In genomic region chr17:55635253-55635766, GRCh38 we compare ENCODE assay signal across 10 cellular contexts.
DNase-seq lines count a peak whose midpoint lies in the region; ATAC-seq and TF ChIP-seq lines count a peak whose summit lies in the region.
"Had no signal": no experiment of that assay in that cellular context is flagged by ENCODE, and none has a peak within 500 bp of the region (broad histone marks: within the 10 kb centered on the region; RNA-seq: fewer than 3 reads in every experiment).

No MANE protein-coding gene starts in this region.

- TF ChIP-seq CTCF in LNCaP clone FGC (IDR thresholded peaks at IDR 0.05; ENCODE audit: control insufficient read depth, extremely low read depth, insufficient read depth), result no peak

- H3K4me1 ChIP-seq in right cardiac atrium (ENCODE audit: control insufficient read depth, insufficient read depth, low read length) (peaks cover 5% of the 10 kb centered on the region), skeletal muscle tissue (ENCODE audit: control insufficient read depth in 3 of 3, insufficient read depth in 3 of 3, low read length in 3 of 3) (peaks cover 0 to 3% (median 0%) of the 10 kb centered on the region in 3 donors)

- H3K36me3 ChIP-seq in skeletal muscle tissue (ENCODE audit: control insufficient read depth in 3 of 3, insufficient read depth in 3 of 3, low read length in 3 of 3), result no peaks in the 10 kb centered on the region

- WGBS in right cardiac atrium, result 20% methylated on average over 3 of the region's 3 CpGs

- H3K27me3 ChIP-seq in right cardiac atrium (ENCODE audit: control insufficient read depth, insufficient read depth) (no peaks in the 10 kb centered on the region), skeletal muscle tissue (ENCODE audit: control insufficient read depth in 3 of 3, insufficient read depth in 3 of 3, low read length in 3 of 3) (no peaks in the 10 kb centered on the region)

- DNase-seq in LNCaP clone FGC (ENCODE audit: low read depth) (peak; percentile 49), right cardiac atrium (peak in 2 of 3 donors; percentile 20 to 41), SIG-M5 treated with dmso at 0.1 percent for 504 hours (lab: John Stamatoyannopoulos, UW; ENCODE audit: unreplicated experiment) (no peak)
- DNase-seq: NCI-H1436 treated with DMSO at 0.1 percent for 48 hours had no signal

- H3K9ac ChIP-seq in skeletal muscle tissue (ENCODE audit: low read depth in 1 of 3, low read length in 3 of 3), result peak overlapping the region in 1 of 3 donors; percentile 4

- ATAC-seq in right cardiac atrium (peak; percentile 71 to 95), HG03439 (IDR thresholded peaks at IDR 0.05; ENCODE audit: unreplicated experiment) (no peak), HG03135 (IDR thresholded peaks at IDR 0.05; ENCODE audit: unreplicated experiment) (no peak), GM18511 (IDR thresholded peaks at IDR 0.05; ENCODE audit: unreplicated experiment) (no peak)

- H3K27ac ChIP-seq in angular gyrus (ENCODE audit: low read depth, low read length) (peak overlapping the region; percentile 14), right cardiac atrium (ENCODE audit: low read length) (no peak overlapping the region), skeletal muscle tissue (ENCODE audit: low read depth, low read length) (no peak overlapping the region)

- H3K9me3 ChIP-seq in right cardiac atrium (ENCODE audit: control insufficient read depth, low read length) (no peaks in the 10 kb centered on the region), skeletal muscle tissue (ENCODE audit: control insufficient read depth in 3 of 3, low read length in 3 of 3) (no peaks in the 10 kb centered on the region)

- intact Hi-C loops in right cardiac atrium (cut with DNase I), result loop anchor here in 2 of 4 donors (10.0 kb wide), 1 partner anchor 61 kb away; no protein-coding TSS in a partner anchor

- H3K4me3 ChIP-seq in LNCaP clone FGC (ENCODE audit: low read depth, low read length) (no peak overlapping the region), right cardiac atrium (ENCODE audit: low read length) (no peak overlapping the region), skeletal muscle tissue (ENCODE audit: low read length in 3 of 3) (peak overlapping the region in 2 of 3 donors; percentile 20 to 25)
- H3K4me3 ChIP-seq: lung had no signal

Comparison
In these comparisons a context has a peak if more than half of its experiments do, and no peak if none do; other contexts are left out.
1. H3K4me3 ChIP-seq: peak in skeletal muscle tissue (2 of 3); none in LNCaP clone FGC (single experiment) and right cardiac atrium (single experiment).
2. ATAC-seq: peak in right cardiac atrium (2 of 2); none in HG03439 (single experiment), HG03135 (single experiment) and GM18511 (single experiment).